ENCODE assay signal across 3 cellular contexts in genomic region chr2:169699173-169699572, GRCh38. TPM values are rescaled to one million over a fixed set of nuclear protein-coding genes. Genes with fewer than 3 reads are reported as not detected.
"Had no signal": no experiment of that assay in that cellular context is flagged by ENCODE, and none has a peak within 500 bp of the region (broad histone marks: within the 10 kb centered on the region; RNA-seq: fewer than 3 reads in every experiment).

No MANE protein-coding gene starts in this region.

RNA-seq across cellular contexts. Expression of gene CFAP210, which starts 5.0 kb away (rescaled TPM):
- total RNA-seq: LHCN-M2, M059J, MCF 10A had no signal
